ENCODE assay signal across 28 cellular contexts in the genomic region with DNA sequence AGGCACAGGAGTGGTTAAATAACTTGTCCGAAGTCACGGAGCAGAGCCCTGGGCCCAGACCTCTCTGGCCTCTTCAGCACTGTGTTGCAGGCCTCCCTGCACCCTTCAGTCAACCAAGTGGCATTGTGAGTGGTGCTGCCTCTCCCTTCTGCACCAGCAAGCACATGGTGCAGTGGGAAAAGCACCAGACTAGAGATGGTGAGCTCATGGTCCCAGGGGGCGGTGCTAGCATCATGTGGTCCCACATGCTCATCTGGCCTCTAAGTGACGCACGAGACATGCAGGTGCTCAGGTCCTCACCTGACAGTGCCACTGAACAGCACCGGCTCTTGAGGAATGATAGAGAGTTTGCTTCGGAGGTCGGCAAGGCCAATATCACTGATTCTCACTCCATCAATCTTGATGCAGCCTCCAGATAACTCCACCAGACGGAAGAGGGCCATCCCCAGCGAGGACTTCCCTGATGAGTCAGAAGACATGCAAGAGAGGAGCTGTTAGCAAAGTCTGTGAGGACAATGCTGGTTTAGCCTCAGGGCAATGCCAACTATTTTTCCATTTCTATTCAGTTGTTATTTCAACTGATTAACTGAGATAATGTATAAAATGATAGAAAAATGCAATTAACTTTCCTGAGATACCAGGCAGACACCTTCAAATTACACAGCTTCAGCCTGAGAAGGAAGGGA. TPM values are rescaled to one million over a fixed set of nuclear protein-coding genes. Genes with fewer than 3 reads are reported as not detected.
DNase-seq lines count a peak whose midpoint lies in the region; ATAC-seq and TF ChIP-seq lines count a peak whose summit lies in the region.
"Had no signal": no experiment of that assay in that cellular context is flagged by ENCODE, and none has a peak within 500 bp of the region (broad histone marks: within the 10 kb centered on the region; RNA-seq: fewer than 3 reads in every experiment).

No MANE protein-coding gene starts in this region.

- ATAC-seq in GM19463 (IDR thresholded peaks at IDR 0.05; ENCODE audit: unreplicated experiment) (peak; percentile 45), activated B cell treated with CpG ODN at 0.5 μM for 24 hours (ENCODE audit: low read depth) (peak; percentile 31)
- no peak for ATAC-seq in activated naive CD8-positive, alpha-beta T cell treated with anti-CD3 and anti-CD28 coated beads, Interleukin-2, amount 50 U/mL, for 24 hours
- ATAC-seq: effector memory CD8-positive, alpha-beta T cell; K562; stimulated activated effector memory CD8-positive, alpha-beta T cell treated with anti-CD3 and anti-CD28 coated beads, Interleukin-12 subunit alpha, Interleukin-12 subunit beta, amount 100 ng/mL, for 72 hours had no signal

- POLR2A ChIA-PET in activated B cell treated with CpG ODN at 0.5 μM for 24 hours (lab: Charles Lee) = no interaction called here

- H3K9me3 Mint-ChIP-seq in activated B cell treated with CpG ODN at 0.5 μM for 24 hours = no peaks in the 10 kb centered on the region
- no peaks in the 10 kb centered on the region for H3K9me3 Mint-ChIP-seq in activated naive CD8-positive, alpha-beta T cell treated with anti-CD3 and anti-CD28 coated beads, Interleukin-2, amount 50 U/mL, for 24 hours
- H3K9me3 Mint-ChIP-seq: activated CD4-positive, alpha-beta T cell treated with anti-CD3 and anti-CD28 coated beads, Interleukin-2, amount 10 ng/mL, durations not matched to agents 24 days and 14 days; effector memory CD8-positive, alpha-beta T cell; nephron; stimulated activated effector memory CD8-positive, alpha-beta T cell treated with anti-CD3 and anti-CD28 coated beads, Interleukin-12 subunit alpha, Interleukin-12 subunit beta, amount 100 ng/mL, for 72 hours had no signal

- intact Hi-C loops in activated B cell treated with CpG ODN at 0.5 μM for 24 hours (cut with micrococcal nuclease) = no loop called here

- TF ChIP-seq CTCF in activated B cell treated with CpG ODN at 0.5 μM for 24 hours (IDR thresholded peaks at IDR 0.05) = no peak

- no peak overlapping the region for H3K4me3 Mint-ChIP-seq in activated B cell treated with CpG ODN at 0.5 μM for 24 hours
- no peak overlapping the region for H3K4me3 Mint-ChIP-seq in activated naive CD8-positive, alpha-beta T cell treated with anti-CD3 and anti-CD28 coated beads, Interleukin-2, amount 50 U/mL, for 24 hours
- H3K4me3 Mint-ChIP-seq: activated CD4-positive, alpha-beta T cell treated with anti-CD3 and anti-CD28 coated beads, Interleukin-2, amount 10 ng/mL, durations not matched to agents 24 days and 14 days; effector memory CD8-positive, alpha-beta T cell; nephron; stimulated activated effector memory CD8-positive, alpha-beta T cell treated with anti-CD3 and anti-CD28 coated beads, Interleukin-12 subunit alpha, Interleukin-12 subunit beta, amount 100 ng/mL, for 72 hours had no signal

- peak; percentile 52 for DNase-seq in ELR (ENCODE audit: low read depth)
- no peak for DNase-seq in activated B cell treated with CpG ODN at 0.5 μM for 24 hours
- DNase-seq in myocyte (ENCODE audit: low read depth) = peak; percentile 11
- DNase-seq in dedifferentiated amniotic fluid mesenchymal stem cell (ENCODE audit: extremely low spot score) = no peak
- no peak for DNase-seq in RKO (ENCODE audit: low spot score)
- no peak for DNase-seq in activated naive CD8-positive, alpha-beta T cell treated with anti-CD3 and anti-CD28 coated beads, Interleukin-2, amount 50 U/mL, for 24 hours
- DNase-seq: activated CD4-positive, alpha-beta T cell treated with anti-CD3 and anti-CD28 coated beads, Interleukin-2, amount 10 ng/mL, durations not matched to agents 24 days and 14 days; activated gamma-delta T cell; activated T-cell treated with anti-CD3 and anti-CD28 coated beads, Interleukin-2, amount 50 U/mL, for 1 hour; caudate nucleus; cortex of kidney; DMS153; effector memory CD8-positive, alpha-beta T cell; erythroblast; head of caudate nucleus; NCI-H1417; NCI-H2029; NCI-H2227 treated with DMSO at 0.1 percent for 48 hours; NCI-H526; SHP77; stimulated activated CD4-positive, alpha-beta T cell treated with anti-CD3 and anti-CD28 coated beads, Interleukin-4, amount 100 ng/mL, for 4 hours; T1000; transverse colon; WERI-Rb-1 had no signal

- H3K27ac Mint-ChIP-seq in activated B cell treated with CpG ODN at 0.5 μM for 24 hours = no peak overlapping the region
- H3K27ac Mint-ChIP-seq in activated naive CD8-positive, alpha-beta T cell treated with anti-CD3 and anti-CD28 coated beads, Interleukin-2, amount 50 U/mL, for 24 hours = no peak overlapping the region
- H3K27ac Mint-ChIP-seq: activated CD4-positive, alpha-beta T cell treated with anti-CD3 and anti-CD28 coated beads, Interleukin-2, amount 10 ng/mL, durations not matched to agents 24 days and 14 days; effector memory CD8-positive, alpha-beta T cell; nephron; stimulated activated effector memory CD8-positive, alpha-beta T cell treated with anti-CD3 and anti-CD28 coated beads, Interleukin-12 subunit alpha, Interleukin-12 subunit beta, amount 100 ng/mL, for 72 hours had no signal

- H3K36me3 Mint-ChIP-seq in activated B cell treated with CpG ODN at 0.5 μM for 24 hours (ENCODE audit: low read depth) = peaks cover 32% of the 10 kb centered on the region
- H3K36me3 Mint-ChIP-seq in activated naive CD8-positive, alpha-beta T cell treated with anti-CD3 and anti-CD28 coated beads, Interleukin-2, amount 50 U/mL, for 24 hours (ENCODE audit: low read depth) = peaks cover 3% of the 10 kb centered on the region

- no peaks in the 10 kb centered on the region for H3K4me1 Mint-ChIP-seq in activated B cell treated with CpG ODN at 0.5 μM for 24 hours
- no peaks in the 10 kb centered on the region for H3K4me1 Mint-ChIP-seq in activated naive CD8-positive, alpha-beta T cell treated with anti-CD3 and anti-CD28 coated beads, Interleukin-2, amount 50 U/mL, for 24 hours
- H3K4me1 Mint-ChIP-seq: activated CD4-positive, alpha-beta T cell treated with anti-CD3 and anti-CD28 coated beads, Interleukin-2, amount 10 ng/mL, durations not matched to agents 24 days and 14 days; nephron; stimulated activated effector memory CD8-positive, alpha-beta T cell treated with anti-CD3 and anti-CD28 coated beads, Interleukin-12 subunit alpha, Interleukin-12 subunit beta, amount 100 ng/mL, for 72 hours had no signal

- H3K27me3 Mint-ChIP-seq in activated B cell treated with CpG ODN at 0.5 μM for 24 hours = no peaks in the 10 kb centered on the region
- H3K27me3 Mint-ChIP-seq in activated naive CD8-positive, alpha-beta T cell treated with anti-CD3 and anti-CD28 coated beads, Interleukin-2, amount 50 U/mL, for 24 hours = no peaks in the 10 kb centered on the region
- H3K27me3 Mint-ChIP-seq: activated CD4-positive, alpha-beta T cell treated with anti-CD3 and anti-CD28 coated beads, Interleukin-2, amount 10 ng/mL, durations not matched to agents 24 days and 14 days; effector memory CD8-positive, alpha-beta T cell had no signal

- CTCF ChIA-PET in activated B cell treated with CpG ODN at 0.5 μM for 24 hours (lab: Charles Lee) = no interaction called here

RNA-seq across cellular contexts. Expression of a gene that starts 53.1 kb away (rescaled TPM):
- total RNA-seq in activated B cell treated with CpG ODN at 0.5 μM for 24 hours (57.6 and 57.8 TPM in 2 replicates), myocyte (37.9 and 40.4 TPM in 2 replicates)
- polyA plus RNA-seq in myocyte (2012) = 49.6 TPM

Comparison
In these comparisons a context has a peak if more than half of its experiments do, and no peak if none do; other contexts are left out.
1. DNase-seq: peak in ELR (single experiment) and myocyte (single experiment); none in activated B cell treated with CpG ODN at 0.5 μM for 24 hours (single experiment), dedifferentiated amniotic fluid mesenchymal stem cell (single experiment), RKO (single experiment) and activated naive CD8-positive, alpha-beta T cell treated with anti-CD3 and anti-CD28 coated beads, Interleukin-2, amount 50 U/mL, for 24 hours (single experiment).